In the genomic region with DNA sequence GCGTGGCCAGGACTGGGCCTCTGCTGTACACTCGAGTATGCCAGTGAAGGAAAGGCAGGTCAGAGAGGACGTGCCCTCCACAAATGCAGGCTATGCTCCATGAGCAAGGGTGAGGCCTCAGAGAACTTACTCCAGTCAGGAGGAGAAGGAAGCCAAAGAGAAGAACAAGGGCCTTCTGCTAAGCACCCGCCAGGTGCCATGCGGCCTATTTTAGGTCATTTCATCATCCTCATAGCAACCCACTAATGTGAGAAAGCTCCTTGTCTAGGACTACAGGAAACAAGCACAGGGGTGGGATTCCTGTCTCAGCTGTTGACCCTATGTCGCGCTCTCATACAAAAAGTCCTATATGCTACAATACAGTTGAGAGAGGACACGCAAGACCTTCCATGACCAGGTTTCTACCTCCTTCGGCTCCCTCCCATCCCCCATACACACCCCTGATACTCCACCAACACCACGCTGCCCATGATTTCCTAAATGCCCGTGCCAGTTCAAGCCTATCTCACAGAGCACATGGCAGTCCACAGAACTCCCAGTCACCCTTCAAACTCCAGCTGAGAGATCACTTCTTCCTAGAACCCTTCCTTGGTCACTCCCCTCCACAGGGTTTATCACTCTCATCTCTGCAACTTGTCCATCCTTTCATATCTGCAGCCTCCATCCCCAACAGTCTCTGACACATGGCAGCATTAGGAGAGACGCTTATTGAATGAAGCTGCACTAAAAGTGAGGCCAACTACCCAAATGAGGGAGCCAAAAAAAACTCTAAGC, we compare ENCODE assay signal across 1 cellular context.
TF ChIP-seq lines count a peak whose summit lies in the region.

No MANE protein-coding gene starts in this region.

TF ChIP-seq in GM23338, 12 proteins besides CTCF, POLR2A, EP300 and RAD21 (continued from another document):
- TF ChIP-seq, protein P1, sequence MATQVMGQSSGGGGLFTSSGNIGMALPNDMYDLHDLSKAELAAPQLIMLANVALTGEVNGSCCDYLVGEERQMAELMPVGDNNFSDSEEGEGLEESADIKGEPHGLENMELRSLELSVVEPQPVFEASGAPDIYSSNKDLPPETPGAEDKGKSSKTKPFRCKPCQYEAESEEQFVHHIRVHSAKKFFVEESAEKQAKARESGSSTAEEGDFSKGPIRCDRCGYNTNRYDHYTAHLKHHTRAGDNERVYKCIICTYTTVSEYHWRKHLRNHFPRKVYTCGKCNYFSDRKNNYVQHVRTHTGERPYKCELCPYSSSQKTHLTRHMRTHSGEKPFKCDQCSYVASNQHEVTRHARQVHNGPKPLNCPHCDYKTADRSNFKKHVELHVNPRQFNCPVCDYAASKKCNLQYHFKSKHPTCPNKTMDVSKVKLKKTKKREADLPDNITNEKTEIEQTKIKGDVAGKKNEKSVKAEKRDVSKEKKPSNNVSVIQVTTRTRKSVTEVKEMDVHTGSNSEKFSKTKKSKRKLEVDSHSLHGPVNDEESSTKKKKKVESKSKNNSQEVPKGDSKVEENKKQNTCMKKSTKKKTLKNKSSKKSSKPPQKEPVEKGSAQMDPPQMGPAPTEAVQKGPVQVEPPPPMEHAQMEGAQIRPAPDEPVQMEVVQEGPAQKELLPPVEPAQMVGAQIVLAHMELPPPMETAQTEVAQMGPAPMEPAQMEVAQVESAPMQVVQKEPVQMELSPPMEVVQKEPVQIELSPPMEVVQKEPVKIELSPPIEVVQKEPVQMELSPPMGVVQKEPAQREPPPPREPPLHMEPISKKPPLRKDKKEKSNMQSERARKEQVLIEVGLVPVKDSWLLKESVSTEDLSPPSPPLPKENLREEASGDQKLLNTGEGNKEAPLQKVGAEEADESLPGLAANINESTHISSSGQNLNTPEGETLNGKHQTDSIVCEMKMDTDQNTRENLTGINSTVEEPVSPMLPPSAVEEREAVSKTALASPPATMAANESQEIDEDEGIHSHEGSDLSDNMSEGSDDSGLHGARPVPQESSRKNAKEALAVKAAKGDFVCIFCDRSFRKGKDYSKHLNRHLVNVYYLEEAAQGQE (IDR thresholded peaks at IDR 0.05; ENCODE audit: unreplicated experiment), result no peak
- no peak for TF ChIP-seq EZH2phosphoT487 (IDR thresholded peaks at IDR 0.05; ENCODE audit: unreplicated experiment)
TF ChIP-seq in GM23338: peak in this region for 0.
